Comparison of ENCODE assay signal across 18 cellular contexts in genomic region chr7:133912916-133913697, GRCh38.
DNase-seq lines count a peak whose midpoint lies in the region; ATAC-seq, FAIRE-seq and TF ChIP-seq lines count a peak whose summit lies in the region.
"Had no signal": no experiment of that assay in that cellular context is flagged by ENCODE, and none has a peak within 500 bp of the region (broad histone marks: within the 10 kb centered on the region; RNA-seq: fewer than 3 reads in every experiment).

No MANE protein-coding gene starts in this region.

- H3K27me3 Mint-ChIP-seq in osteocyte (ENCODE audit: unreplicated experiment) = no peaks in the 10 kb centered on the region

- no peak for TF ChIP-seq EP300 in K562 (IDR thresholded peaks at IDR 0.05; ENCODE audit: low read length)

- H3K4ac ChIP-seq in IMR-90 (ENCODE audit: low read depth, low read length) (no peak overlapping the region), trophoblast cell (ENCODE audit: low read depth, low read length) (no peak overlapping the region)

- H2AK9ac ChIP-seq in IMR-90 (replicated peaks; ENCODE audit: low read depth, low read length, poor library complexity) = no peak overlapping the region

- dilution Hi-C loops in IMR-90 (cut with HindIII; ENCODE audit: low sequenced_read_pairs, unreplicated experiment) = no loop called here

- H4K5ac ChIP-seq in IMR-90 (ENCODE audit: low read depth, low read length) = no peak overlapping the region

- no peak overlapping the region for H4K8ac ChIP-seq in IMR-90 (ENCODE audit: low read depth in 2 of 2, low read length in 2 of 2)
- H4K8ac ChIP-seq in trophoblast cell (ENCODE audit: low read depth, low read length) = no peak overlapping the region

- POLR2A ChIA-PET in IMR-90 (lab: Charles Lee; ENCODE audit: unreplicated experiment) = no interaction called here
- POLR2A ChIA-PET in K562 (lab: Yijun Ruan, JAX) = interaction anchor here (0.5 to 0.6 kb wide), 2 partner anchors 39 to 80 kb away, joined by 3 to 5 read pairs; no protein-coding TSS in a partner anchor

- ATAC-seq in IMR-90 (ENCODE audit: low read depth) = peak; percentile 17; the same call in 1 of the 2 replicates
- no peak for ATAC-seq in K562

- H4K91ac ChIP-seq in IMR-90 (ENCODE audit: insufficient read depth, low read depth, low read length) = no peak overlapping the region
- H4K91ac ChIP-seq in trophoblast cell (ENCODE audit: low read depth, low read length) = no peak overlapping the region

- TF ChIP-seq POLR2A in IMR-90 (IDR thresholded peaks at IDR 0.05; ENCODE audit: low read depth, low read length) (no peak), K562 (conservative IDR thresholded peaks at IDR 0.05) (no peak)

- no peak overlapping the region for H3K9ac ChIP-seq in IMR-90 (ENCODE audit: low read depth, low read length)
- no peak overlapping the region for H3K9ac ChIP-seq in K562 (ENCODE audit: insufficient read depth in 1 of 2, low read depth in 2 of 2, low read length in 2 of 2)
- H3K9ac ChIP-seq in trophoblast cell (ENCODE audit: low read length) = no peak overlapping the region

- CTCF ChIA-PET in IMR-90 (lab: Yijun Ruan, JAX) = no interaction called here
- CTCF ChIA-PET in K562 (lab: Yijun Ruan, JAX; ENCODE audit: low intra/inter-chr PET ratio) = no interaction called here

- in situ Hi-C loops in IMR-90 (cut with MboI; ENCODE audit: low sequenced_read_pairs) = no loop called here
- in situ Hi-C loops in K562 (cut with MboI) = no loop called here

- H3K79me1 ChIP-seq in IMR-90 (ENCODE audit: low read depth in 1 of 2, low read length in 2 of 2) (no peaks in the 10 kb centered on the region), trophoblast cell (ENCODE audit: low read length) (no peaks in the 10 kb centered on the region)

- H2AK5ac ChIP-seq in IMR-90 (ENCODE audit: low read depth, low read length) = no peak overlapping the region
- H2AK5ac ChIP-seq in trophoblast cell (ENCODE audit: low read length) = no peak overlapping the region

- H3K27ac ChIP-seq in IMR-90 (ENCODE audit: insufficient read depth, low read length) = no peak overlapping the region
- no peak overlapping the region for H3K27ac ChIP-seq in K562 (ENCODE audit: extremely low read depth, low read depth, low read length)
- H3K27ac ChIP-seq in trophoblast cell (ENCODE audit: low read depth, low read length) = no peak overlapping the region
- H3K27ac ChIP-seq: hepatocyte had no signal

- H3K4me1 ChIP-seq in IMR-90 (ENCODE audit: control insufficient read depth, insufficient read depth, low read length) = no peaks in the 10 kb centered on the region
- no peaks in the 10 kb centered on the region for H3K4me1 ChIP-seq in K562 (replicated peaks in 1 of 2; ENCODE audit: control insufficient read depth in 2 of 2, insufficient read depth in 2 of 2, low read length in 2 of 2)
- no peaks in the 10 kb centered on the region for H3K4me1 ChIP-seq in trophoblast cell (ENCODE audit: control insufficient read depth in 1 of 2, insufficient read depth in 2 of 2, low read length in 2 of 2)

- no peak overlapping the region for H2BK12ac ChIP-seq in trophoblast cell (ENCODE audit: low read length)

- no peak overlapping the region for H2BK5ac ChIP-seq in IMR-90 (ENCODE audit: low read depth, low read length, poor library complexity, severe bottlenecking)
- no peak overlapping the region for H2BK5ac ChIP-seq in trophoblast cell (ENCODE audit: low read depth, low read length, poor library complexity)

- peaks cover 6% of the 10 kb centered on the region for H3K36me3 Mint-ChIP-seq in osteocyte (ENCODE audit: unreplicated experiment)

- H3K23ac ChIP-seq in IMR-90 (ENCODE audit: low read depth, low read length) (no peak overlapping the region), trophoblast cell (ENCODE audit: low read length) (no peak overlapping the region)

- TF ChIP-seq RAD21 in IMR-90 (IDR thresholded peaks at IDR 0.05; ENCODE audit: low read length) (no peak), K562 (CRISPR knock-in tag; conservative IDR thresholded peaks at IDR 0.05 in 1 of 2, IDR thresholded peaks at IDR 0.05 in 1 of 2) (no peak)

- no peak overlapping the region for H3K14ac ChIP-seq in IMR-90 (replicated peaks; ENCODE audit: low read depth, low read length)
- no peak overlapping the region for H3K14ac ChIP-seq in trophoblast cell (ENCODE audit: low read length)

- H3K9me3 Mint-ChIP-seq in osteocyte (ENCODE audit: unreplicated experiment) = no peaks in the 10 kb centered on the region
- H3K9me3 Mint-ChIP-seq: H9, neural crest cell had no signal

- H3K27me3 ChIP-seq in IMR-90 (ENCODE audit: control insufficient read depth, insufficient read depth, low read length) = no peaks in the 10 kb centered on the region
- H3K27me3 ChIP-seq in K562 (ENCODE audit: control insufficient read depth in 2 of 2, insufficient read depth in 2 of 2, low read length in 2 of 2) = no peaks in the 10 kb centered on the region
- no peaks in the 10 kb centered on the region for H3K27me3 ChIP-seq in trophoblast cell (ENCODE audit: insufficient read depth, low read length)
- H3K27me3 ChIP-seq: hepatocyte had no signal

- H3K4me3 ChIP-seq in IMR-90 (ENCODE audit: insufficient read depth, low read depth, low read length) = no peak overlapping the region
- no peak overlapping the region for H3K4me3 ChIP-seq in K562
- no peak overlapping the region for H3K4me3 ChIP-seq in trophoblast cell (ENCODE audit: low read depth, low read length)
- H3K4me3 ChIP-seq: hepatocyte had no signal

- peak; percentile 79 for DNase-seq in EH (ENCODE audit: low read depth)
- DNase-seq in IMR-90 = peak; percentile 53
- DNase-seq in K562 (ENCODE audit: extremely low read depth in 1 of 4, low spot score in 3 of 4) = no peak
- DNase-seq in iris pigment epithelial cell (ENCODE audit: low read depth) = peak; percentile 60
- no peak for DNase-seq in osteocyte (ENCODE audit: extremely low spot score, unreplicated experiment)
- no peak for DNase-seq in HTR-8/SVneo (ENCODE audit: insufficient read length, low spot score)
- DNase-seq in COLO668 (lab: John Stamatoyannopoulos, UW; ENCODE audit: unreplicated experiment) = no peak
- no peak for DNase-seq in trophoblast cell
- DNase-seq: activated CD4-positive, alpha-beta T cell treated with anti-CD3 and anti-CD28 coated beads, Interleukin-2, amount 50 U/mL, for 1 hour; effector memory CD4-positive, alpha-beta T cell; H9; Karpas-422; NCI-H1694; NCI-H510A treated with DMSO at 0.1 percent for 48 hours; Right ventricle myocardium superior; T-helper 9 cell had no signal

- H3K9me1 ChIP-seq in IMR-90 (ENCODE audit: insufficient read depth, low read length) (no peaks in the 10 kb centered on the region), K562 (ENCODE audit: control insufficient read depth, insufficient read depth, low read length) (no peaks in the 10 kb centered on the region)

- H3K9me3 ChIP-seq in IMR-90 (ENCODE audit: control insufficient read depth, insufficient read depth, low read length) (no peaks in the 10 kb centered on the region), K562 (replicated peaks; ENCODE audit: control insufficient read depth, insufficient read depth, low read depth, low read length) (no peaks in the 10 kb centered on the region), trophoblast cell (ENCODE audit: insufficient read depth, low read depth, low read length) (no peaks in the 10 kb centered on the region)

- BruUV-seq in IMR-90 (replicated peaks; lab: Mats Ljungman, UMichigan) (no TSS peak), K562 (replicated peaks; lab: Mats Ljungman, UMichigan) (no TSS peak)

- no peak for FAIRE-seq in K562 (lab: Jason Lieb, UNC)
- FAIRE-seq in HTR-8/SVneo (lab: Jason Lieb, UNC) = no peak

- no peak overlapping the region for H2BK20ac ChIP-seq in IMR-90 (ENCODE audit: low read depth, low read length)

- H3K79me2 ChIP-seq in K562 (ENCODE audit: control insufficient read depth, insufficient read depth, low read length) = no peaks in the 10 kb centered on the region
- no peaks in the 10 kb centered on the region for H3K79me2 ChIP-seq in trophoblast cell (ENCODE audit: control insufficient read depth, insufficient read depth, low read length, poor library complexity)
- H3K79me2 ChIP-seq: hepatocyte had no signal

- no peak overlapping the region for H3K4me3 Mint-ChIP-seq in osteocyte (ENCODE audit: unreplicated experiment)
- H3K4me3 Mint-ChIP-seq: H9, neural crest cell had no signal

- H2AFZ ChIP-seq in IMR-90 (replicated peaks; ENCODE audit: low read length, poor library complexity) = no peak overlapping the region
- no peak overlapping the region for H2AFZ ChIP-seq in K562 (ENCODE audit: low read depth, low read length)
- H2AFZ ChIP-seq in trophoblast cell (ENCODE audit: insufficient read depth, low read length, poor library complexity) = no peak overlapping the region
- H2AFZ ChIP-seq: hepatocyte had no signal

- H2BK120ac ChIP-seq in IMR-90 (ENCODE audit: low read depth, low read length) (no peak overlapping the region), trophoblast cell (ENCODE audit: insufficient read depth, low read length, poor library complexity) (no peak overlapping the region)

- H3K56ac ChIP-seq in IMR-90 (ENCODE audit: extremely low read depth, insufficient read depth, low read length) = no peak overlapping the region

- 85% methylated on average over 1 of the region's 2 CpGs; no CpG with 5 or more reads in 1 of the 2 experiments for WGBS in IMR-90 (ENCODE audit: extremely low coverage in 2 of 2, insufficient read length in 1 of 2), 2 experiments
- WGBS in K562 (ENCODE audit: insufficient coverage, low coverage, missing lambda C conversion rate) = 26% methylated on average over 2 of the region's 2 CpGs
- no CpG with 5 or more reads among the region's 2 CpGs for WGBS in trophoblast cell (ENCODE audit: extremely low coverage, insufficient coverage, insufficient read length)

- H3K4me1 Mint-ChIP-seq in osteocyte (ENCODE audit: unreplicated experiment) = no peaks in the 10 kb centered on the region
- H3K4me1 Mint-ChIP-seq: H9, neural crest cell had no signal

- no peak overlapping the region for H2BK15ac ChIP-seq in IMR-90 (ENCODE audit: low read depth, low read length)

- no peak overlapping the region for H3K4me2 ChIP-seq in IMR-90 (ENCODE audit: low read depth, low read length)
- no peak overlapping the region for H3K4me2 ChIP-seq in K562 (ENCODE audit: insufficient read depth, low read length)
- H3K4me2 ChIP-seq in trophoblast cell (ENCODE audit: low read length) = no peak overlapping the region
- H3K4me2 ChIP-seq: hepatocyte had no signal

- H4K12ac ChIP-seq in trophoblast cell (ENCODE audit: low read depth, low read length) = no peak overlapping the region

- H4K20me1 ChIP-seq in IMR-90 (ENCODE audit: insufficient read depth, low read length) = no peaks in the 10 kb centered on the region
- no peaks in the 10 kb centered on the region for H4K20me1 ChIP-seq in K562 (replicated peaks; ENCODE audit: control insufficient read depth, insufficient read depth, low read length)

- no peak for TF ChIP-seq CTCF in IMR-90 (conservative IDR thresholded peaks at IDR 0.05; ENCODE audit: low read depth, low read length)
- no peak for TF ChIP-seq CTCF in K562 (IDR thresholded peaks at IDR 0.05 in 2 of 3, conservative IDR thresholded peaks at IDR 0.05 in 1 of 3; ENCODE audit: insufficient read depth in 2 of 3, low read depth in 1 of 3, low read length in 3 of 3)
- TF ChIP-seq CTCF in osteocyte (IDR thresholded peaks at IDR 0.05) = no peak

- H3K36me3 ChIP-seq in IMR-90 (ENCODE audit: control insufficient read depth, insufficient read depth, low read length) = no peaks in the 10 kb centered on the region
- no peaks in the 10 kb centered on the region for H3K36me3 ChIP-seq in K562 (ENCODE audit: control insufficient read depth, insufficient read depth, low read length)
- no peaks in the 10 kb centered on the region for H3K36me3 ChIP-seq in trophoblast cell (ENCODE audit: control insufficient read depth in 1 of 2, insufficient read depth in 2 of 2, low read length in 2 of 2)

- intact Hi-C loops in IMR-90 (cut with micrococcal nuclease) (no loop called here), K562 (cut with micrococcal nuclease) (no loop called here)

- no peak overlapping the region for H3K27ac Mint-ChIP-seq in osteocyte (ENCODE audit: unreplicated experiment)
- H3K27ac Mint-ChIP-seq: H9 had no signal

- H3K18ac ChIP-seq in IMR-90 (ENCODE audit: low read depth, low read length) (no peak overlapping the region), trophoblast cell (ENCODE audit: low read length) (no peak overlapping the region)

Comparison
In these comparisons a context has a peak if more than half of its experiments do, and no peak if none do; other contexts are left out.
1. DNase-seq: peak in EH (single experiment), IMR-90 (single experiment) and iris pigment epithelial cell (single experiment); none in K562 (0 of 4), osteocyte (single experiment), HTR-8/SVneo (single experiment), COLO668 (single experiment) and trophoblast cell (0 of 2).